Comparison of ENCODE assay signal across 17 cellular contexts in genomic region chr6:57116776-57117175, GRCh38.
"Had no signal": no experiment of that assay in that cellular context is flagged by ENCODE, and none has a peak within 500 bp of the region (broad histone marks: within the 10 kb centered on the region; RNA-seq: fewer than 3 reads in every experiment).

No MANE protein-coding gene starts in this region.

- H3K27ac Mint-ChIP-seq: memory B cell; natural killer cell; stimulated activated naive B cell treated with anti-CD40 and anti-IgM and Interleukin-4, amounts not matched to agents 10 μg/mL and 1 μg/mL and 100 μg/mL, for 72 hours had no signal

- DNase-seq: activated CD4-positive, alpha-beta T cell treated with anti-CD3 and anti-CD28 coated beads, Interleukin-2, amount 50 U/mL, for 1 hour; activated gamma-delta T cell treated with Interleukin-2 at 50 U/mL for 16 hours; adrenal gland; dorsolateral prefrontal cortex; heart left ventricle; kidney glomerular epithelial cell; left ventricle myocardium inferior; natural killer cell; posterior cingulate gyrus; stimulated activated naive B cell treated with anti-CD40 and anti-IgM and Interleukin-4, amounts not matched to agents 10 μg/mL and 1 μg/mL and 100 μg/mL, for 72 hours; T-helper 1 cell; T1000 had no signal

- H3K27me3 ChIP-seq: adrenal gland, cardiac muscle cell, dorsolateral prefrontal cortex, gastroesophageal sphincter, heart left ventricle had no signal

- H3K4me3 Mint-ChIP-seq: memory B cell; natural killer cell; stimulated activated naive B cell treated with anti-CD40 and anti-IgM and Interleukin-4, amounts not matched to agents 10 μg/mL and 1 μg/mL and 100 μg/mL, for 72 hours had no signal

- ATAC-seq: activated CD4-positive, CD25-positive, alpha-beta regulatory T cell treated with anti-CD3 and anti-CD28 coated beads, Interleukin-2, amount 50 U/mL, for 24 hours; activated naive CD4-positive, alpha-beta T cell treated with anti-CD3 and anti-CD28 coated beads, Interleukin-2, amount 50 U/mL, for 72 hours; gastroesophageal sphincter; natural killer cell; stimulated activated naive B cell treated with anti-CD40 and anti-IgM and Interleukin-4, amounts not matched to agents 10 μg/mL and 1 μg/mL and 100 μg/mL, for 72 hours had no signal

- H3K27me3 Mint-ChIP-seq: memory B cell; stimulated activated naive B cell treated with anti-CD40 and anti-IgM and Interleukin-4, amounts not matched to agents 10 μg/mL and 1 μg/mL and 100 μg/mL, for 72 hours had no signal

- H3K36me3 ChIP-seq: adrenal gland, heart left ventricle, left ventricle myocardium inferior had no signal

- H3K9me3 ChIP-seq: gastroesophageal sphincter, heart left ventricle, left ventricle myocardium inferior had no signal

- H3K36me3 Mint-ChIP-seq: natural killer cell had no signal

- H3K27ac ChIP-seq: adrenal gland, cardiac muscle cell, dorsolateral prefrontal cortex, gastroesophageal sphincter, heart left ventricle, left ventricle myocardium inferior had no signal

- H3K4me3 ChIP-seq: adrenal gland, cardiac muscle cell, dorsolateral prefrontal cortex, gastroesophageal sphincter, heart left ventricle, left ventricle myocardium inferior had no signal
